In genomic region chr4:118967393-118967792, GRCh38 we compare ENCODE assay signal across 9 cellular contexts.
A peak's percentile ranks its signal among the peaks of the same experiment; 100 is the strongest.
DNase-seq lines count a peak whose midpoint lies in the region; ATAC-seq and TF ChIP-seq lines count a peak whose summit lies in the region.
"Had no signal": no experiment of that assay in that cellular context is flagged by ENCODE, and none has a peak within 500 bp of the region (broad histone marks: within the 10 kb centered on the region; RNA-seq: fewer than 3 reads in every experiment).

No MANE protein-coding gene starts in this region.

- H3K27ac ChIP-seq in HEK293 (ENCODE audit: extremely low read depth, low read depth, low read length) (no peak overlapping the region), left ventricle myocardium inferior (replicated peaks) (peak overlapping the region; percentile 78), subcutaneous abdominal adipose tissue (ENCODE audit: low read depth, low read length) (peak overlapping the region; percentile 48)

- DNase-seq in adipocyte (ENCODE audit: low read depth) (peak; percentile 69), left ventricle myocardium inferior (no peak)

- ATAC-seq in HG03135 (IDR thresholded peaks at IDR 0.05; ENCODE audit: unreplicated experiment) = no peak
- ATAC-seq in GM19467 (IDR thresholded peaks at IDR 0.05; ENCODE audit: unreplicated experiment) = no peak
- ATAC-seq in activated CD4-positive, CD25-positive, alpha-beta regulatory T cell treated with anti-CD3 and anti-CD28 coated beads, Interleukin-2, amount 50 U/mL, for 24 hours = no peak
- no peak for ATAC-seq in HG03159 (IDR thresholded peaks at IDR 0.05; ENCODE audit: unreplicated experiment)

- CTCF ChIA-PET in HEK293 (lab: Yijun Ruan, JAX) = interaction anchor here (0.6 to 2.1 kb wide), 7 partner anchors 83 to 280 kb away, joined by 3 to 6 read pairs (median 4); no protein-coding TSS in a partner anchor

- H3K4me1 ChIP-seq in HEK293 (ENCODE audit: control insufficient read depth, insufficient read depth, low read length) (no peaks in the 10 kb centered on the region), adipocyte (ENCODE audit: control insufficient read depth, insufficient read depth, low read length) (peaks cover 42% of the 10 kb centered on the region), left ventricle myocardium inferior (peaks cover 100% of the 10 kb centered on the region), subcutaneous abdominal adipose tissue (ENCODE audit: control insufficient read depth in 5 of 5, insufficient read depth in 5 of 5, low read length in 5 of 5) (peaks cover 0 to 41% (median 35%) of the 10 kb centered on the region in 5 donors)
- H3K4me1 ChIP-seq: HAP-1 had no signal

- H3K9ac ChIP-seq in adipocyte (ENCODE audit: low read length) (peak overlapping the region; percentile 26), subcutaneous abdominal adipose tissue (ENCODE audit: low read length in 5 of 5) (no peak overlapping the region)

- TF ChIP-seq CTCF in HEK293 (tag by site-specific recombination; IDR thresholded peaks at IDR 0.05) (no peak), left ventricle myocardium inferior (IDR thresholded peaks at IDR 0.05; ENCODE audit: borderline replicate concordance) (no peak)

- no peaks in the 10 kb centered on the region for H3K27me3 ChIP-seq in adipocyte (replicated peaks; ENCODE audit: control insufficient read depth, insufficient read depth, low read length)
- H3K27me3 ChIP-seq in left ventricle myocardium inferior (ENCODE audit: low read depth) = no peaks in the 10 kb centered on the region
- H3K27me3 ChIP-seq in subcutaneous abdominal adipose tissue (ENCODE audit: control insufficient read depth in 5 of 5, insufficient read depth in 4 of 5, low read length in 5 of 5) = no peaks in the 10 kb centered on the region

- no peaks in the 10 kb centered on the region for H3K36me3 ChIP-seq in HEK293 (ENCODE audit: control insufficient read depth in 2 of 2, insufficient read depth in 1 of 2, low read length in 2 of 2)
- H3K36me3 ChIP-seq in adipocyte (ENCODE audit: control insufficient read depth, insufficient read depth, low read length, severe bottlenecking) = no peaks in the 10 kb centered on the region
- no peaks in the 10 kb centered on the region for H3K36me3 ChIP-seq in left ventricle myocardium inferior
- H3K36me3 ChIP-seq in subcutaneous abdominal adipose tissue (ENCODE audit: control insufficient read depth in 5 of 5, insufficient read depth in 5 of 5, low read length in 5 of 5) = no peaks in the 10 kb centered on the region
- H3K36me3 ChIP-seq: HAP-1 had no signal

- intact Hi-C loops in left ventricle myocardium inferior (cut with micrococcal nuclease) = loop anchor here (5.0 to 10.0 kb wide), 2 partner anchors 195 to 223 kb away; no protein-coding TSS in a partner anchor

- H3K9me3 ChIP-seq in HEK293 (ENCODE audit: control insufficient read depth, insufficient read depth, low read depth, low read length) = no peaks in the 10 kb centered on the region
- no peaks in the 10 kb centered on the region for H3K9me3 ChIP-seq in adipocyte (ENCODE audit: control insufficient read depth, low read length)
- H3K9me3 ChIP-seq in left ventricle myocardium inferior (replicated peaks) = no peaks in the 10 kb centered on the region
- H3K9me3 ChIP-seq in subcutaneous abdominal adipose tissue (ENCODE audit: control insufficient read depth in 5 of 5, low read length in 5 of 5) = no peaks in the 10 kb centered on the region
- H3K9me3 ChIP-seq: HAP-1 had no signal

- POLR2A ChIA-PET in HEK293 (lab: Yijun Ruan, JAX) = no interaction called here

- no peak overlapping the region for H3K4me3 ChIP-seq in HEK293 (ENCODE audit: low read depth, low read length)
- H3K4me3 ChIP-seq in adipocyte (ENCODE audit: low read length) = peak overlapping the region; percentile 47
- H3K4me3 ChIP-seq in left ventricle myocardium inferior = peak overlapping the region; percentile 32
- no peak overlapping the region for H3K4me3 ChIP-seq in subcutaneous abdominal adipose tissue (ENCODE audit: low read depth in 1 of 5, low read length in 5 of 5)
- H3K4me3 ChIP-seq: HAP-1 had no signal

TF ChIP-seq in HEK293, 187 proteins besides CTCF, POLR2A, EP300 and RAD21:
- TF ChIP-seq ZNF132 (tag by site-specific recombination; IDR thresholded peaks at IDR 0.05; ENCODE audit: borderline replicate concordance) (no peak), ZNF391 (tag by site-specific recombination; IDR thresholded peaks at IDR 0.05; ENCODE audit: borderline replicate concordance, low read depth) (no peak), ZNF580 (tag by site-specific recombination; IDR thresholded peaks at IDR 0.05) (no peak), PRDM10 (tag by site-specific recombination; IDR thresholded peaks at IDR 0.05) (peak; percentile 37; the same call in 1 of the 2 replicates)

Comparison
In these comparisons a context has a peak if more than half of its experiments do, and no peak if none do; other contexts are left out.
1. H3K4me3 ChIP-seq: peak in adipocyte (single experiment) and left ventricle myocardium inferior (single experiment); none in HEK293 (single experiment) and subcutaneous abdominal adipose tissue (0 of 5).